Comparison of ENCODE assay signal across 2 cellular contexts in genomic region chr11:68439355-68440065, GRCh38.
A peak's percentile ranks its signal among the peaks of the same experiment; 100 is the strongest.
TF ChIP-seq lines count a peak whose summit lies in the region.

No MANE protein-coding gene starts in this region.

TF ChIP-seq in GM23338, 12 proteins besides CTCF, POLR2A, EP300 and RAD21:
- 0 out of 2 replicates have a peak, but pooled peaks have one; percentile 15 for TF ChIP-seq POLR2AphosphoS5 (IDR thresholded peaks at IDR 0.05; ENCODE audit: low read depth)
- no peak for TF ChIP-seq ETS1 (IDR thresholded peaks at IDR 0.05)

TF ChIP-seq in K562, 482 proteins besides CTCF, POLR2A, EP300 and RAD21:
- TF ChIP-seq TOE1 (IDR thresholded peaks at IDR 0.05; ENCODE audit: borderline replicate concordance) = no peak
- TF ChIP-seq TOE1 (CRISPR knock-in tag; IDR thresholded peaks at IDR 0.05; ENCODE audit: borderline replicate concordance, low read depth) = no peak
- TF ChIP-seq USF1 (CRISPR knock-in tag; IDR thresholded peaks at IDR 0.05) = no peak
- TF ChIP-seq FOXM1 (IDR thresholded peaks at IDR 0.05; ENCODE audit: low read depth) = no peak
- no peak for TF ChIP-seq FOXM1 (CRISPR knock-in tag; IDR thresholded peaks at IDR 0.05; ENCODE audit: low read depth)
- TF ChIP-seq E2F8 (IDR thresholded peaks at IDR 0.05; ENCODE audit: low read depth, partially characterized antibody) = no peak
- no peak for TF ChIP-seq ZNF79 (CRISPR knock-in tag; IDR thresholded peaks at IDR 0.05; ENCODE audit: low read depth)
